ENCODE assay signal across 17 cellular contexts in genomic region chr15:60912984-60913697, GRCh38.
DNase-seq lines count a peak whose midpoint lies in the region; ATAC-seq, FAIRE-seq and TF ChIP-seq lines count a peak whose summit lies in the region.
"Had no signal": no experiment of that assay in that cellular context is flagged by ENCODE, and none has a peak within 500 bp of the region (broad histone marks: within the 10 kb centered on the region; RNA-seq: fewer than 3 reads in every experiment).

No MANE protein-coding gene starts in this region.

- DNase-seq in CD1c-positive myeloid dendritic cell (ENCODE audit: extremely low spot score) (peak; percentile 4), HT1080 (ENCODE audit: low read depth) (peak; percentile 43), K562 (ENCODE audit: extremely low read depth in 1 of 4, low spot score in 3 of 4) (no peak), kidney tubule cell (ENCODE audit: low spot score) (peak; percentile 21), Karpas-422 (no peak), cerebellar nuclear complex (lab: John Stamatoyannopoulos, UW) (no peak)
- DNase-seq: activated T-cell treated with anti-CD3 and anti-CD28 coated beads, Interleukin-2, amount 50 U/mL, for 48 hours; AML-193; Caco-2; central memory CD4-positive, alpha-beta T cell; effector memory CD4-positive, alpha-beta T cell; EL; MV-4-11; NCI-H524 treated with DMSO at 0.1 percent for 48 hours; SIG-M5 had no signal

- no peak for TF ChIP-seq CTCF in K562 (IDR thresholded peaks at IDR 0.05 in 2 of 3, conservative IDR thresholded peaks at IDR 0.05 in 1 of 3; ENCODE audit: insufficient read depth in 2 of 3, low read depth in 1 of 3, low read length in 3 of 3)

- TF ChIP-seq POLR2A in K562 (conservative IDR thresholded peaks at IDR 0.05): no peak

- H3K4me3 ChIP-seq in K562 (no peak overlapping the region), Karpas-422 (ENCODE audit: low read length) (no peak overlapping the region)

- H3K36me3 ChIP-seq in K562 (ENCODE audit: control insufficient read depth, insufficient read depth, low read length) (no peaks in the 10 kb centered on the region), Karpas-422 (ENCODE audit: insufficient read depth, low read length) (no peaks in the 10 kb centered on the region)

- no peaks in the 10 kb centered on the region for H3K9me1 ChIP-seq in K562 (ENCODE audit: control insufficient read depth, insufficient read depth, low read length)

- 0% methylated on average over 6 of the region's 6 CpGs for WGBS in K562 (ENCODE audit: insufficient coverage, low coverage, missing lambda C conversion rate)

- no TSS peak for BruUV-seq in K562 (replicated peaks; lab: Mats Ljungman, UMichigan)

- in situ Hi-C loops in K562 (cut with MboI): loop anchor here (25.0 kb wide), 1 partner anchor 576 kb away; no protein-coding TSS in a partner anchor

- no peaks in the 10 kb centered on the region; a peak in 1 of 5 replicates for H3K27me3 ChIP-seq in K562 (ENCODE audit: control insufficient read depth in 2 of 2, insufficient read depth in 2 of 2, low read length in 2 of 2)
- no peaks in the 10 kb centered on the region for H3K27me3 ChIP-seq in Karpas-422 (ENCODE audit: low read length)

- H2AFZ ChIP-seq in K562 (ENCODE audit: low read depth, low read length) (no peak overlapping the region), Karpas-422 (ENCODE audit: low read length) (no peak overlapping the region)

- H3K9me2 ChIP-seq in Karpas-422 (replicated peaks; ENCODE audit: insufficient read depth, low read length): no peaks in the 10 kb centered on the region

- H3K27ac ChIP-seq in K562 (ENCODE audit: extremely low read depth, low read depth, low read length) (no peak overlapping the region), Karpas-422 (ENCODE audit: low read length) (no peak overlapping the region)

- POLR2A ChIA-PET in K562 (lab: Yijun Ruan, JAX): no interaction called here

- no peaks in the 10 kb centered on the region for H3K4me1 ChIP-seq in K562 (replicated peaks in 1 of 2; ENCODE audit: control insufficient read depth in 2 of 2, insufficient read depth in 2 of 2, low read length in 2 of 2)
- H3K4me1 ChIP-seq in Karpas-422 (ENCODE audit: low read length): no peaks in the 10 kb centered on the region

- FAIRE-seq in K562 (lab: Jason Lieb, UNC): no peak

- CTCF ChIA-PET in K562 (lab: Yijun Ruan, JAX; ENCODE audit: low intra/inter-chr PET ratio): no interaction called here

- H3K9me3 ChIP-seq in K562 (replicated peaks; ENCODE audit: control insufficient read depth, insufficient read depth, low read depth, low read length) (no peaks in the 10 kb centered on the region), Karpas-422 (ENCODE audit: low read length) (no peaks in the 10 kb centered on the region)

- H3K79me2 ChIP-seq in K562 (ENCODE audit: control insufficient read depth, insufficient read depth, low read length) (no peaks in the 10 kb centered on the region), Karpas-422 (ENCODE audit: low read length) (no peaks in the 10 kb centered on the region)

- H4K20me1 ChIP-seq in K562 (replicated peaks; ENCODE audit: control insufficient read depth, insufficient read depth, low read length) (no peaks in the 10 kb centered on the region), Karpas-422 (ENCODE audit: insufficient read depth, low read depth, low read length) (no peaks in the 10 kb centered on the region)

- intact Hi-C loops in K562 (cut with micrococcal nuclease): loop anchor here (10.0 kb wide), 1 partner anchor 408 kb away; no protein-coding TSS in a partner anchor

- no peak for TF ChIP-seq RAD21 in K562 (CRISPR knock-in tag; conservative IDR thresholded peaks at IDR 0.05 in 1 of 2, IDR thresholded peaks at IDR 0.05 in 1 of 2)

- no peak for TF ChIP-seq EP300 in K562 (IDR thresholded peaks at IDR 0.05; ENCODE audit: low read length)

- ATAC-seq in K562 (no peak), HG02798 (IDR thresholded peaks at IDR 0.05; ENCODE audit: poor library complexity, unreplicated experiment) (no peak), HG03135 (IDR thresholded peaks at IDR 0.05; ENCODE audit: unreplicated experiment) (no peak)

- no peak overlapping the region for H3K4me2 ChIP-seq in K562 (ENCODE audit: insufficient read depth, low read length)
- no peak overlapping the region for H3K4me2 ChIP-seq in Karpas-422 (ENCODE audit: low read depth, low read length, poor library complexity, severe bottlenecking)

- no peak overlapping the region for H3K9ac ChIP-seq in K562 (ENCODE audit: insufficient read depth in 1 of 2, low read depth in 2 of 2, low read length in 2 of 2)
- H3K9ac ChIP-seq in Karpas-422 (ENCODE audit: low read length): no peak overlapping the region

TF ChIP-seq in K562, 482 proteins besides CTCF, POLR2A, EP300 and RAD21:
- TF ChIP-seq TEAD1 (CRISPR knock-in tag; IDR thresholded peaks at IDR 0.05) (no peak), ZBTB7A (IDR thresholded peaks at IDR 0.05; ENCODE audit: borderline replicate concordance, control insufficient read depth, low read depth, low read length) (no peak), USF2 (CRISPR knock-in tag; IDR thresholded peaks at IDR 0.05) (0 out of 2 replicates have a peak, but pooled peaks have one; percentile 36), SPI1 (IDR thresholded peaks at IDR 0.05; ENCODE audit: borderline replicate concordance, low read depth, low read length) (peak; percentile 53; the same call in 1 of the 2 replicates)

Comparison
In these comparisons a context has a peak if more than half of its experiments do, and no peak if none do; other contexts are left out.
1. DNase-seq: peak in CD1c-positive myeloid dendritic cell (single experiment), HT1080 (single experiment) and kidney tubule cell (single experiment); none in K562 (0 of 4), Karpas-422 (single experiment) and cerebellar nuclear complex (0 of 2).